Comparison of ENCODE assay signal across 11 cellular contexts in the genomic region with DNA sequence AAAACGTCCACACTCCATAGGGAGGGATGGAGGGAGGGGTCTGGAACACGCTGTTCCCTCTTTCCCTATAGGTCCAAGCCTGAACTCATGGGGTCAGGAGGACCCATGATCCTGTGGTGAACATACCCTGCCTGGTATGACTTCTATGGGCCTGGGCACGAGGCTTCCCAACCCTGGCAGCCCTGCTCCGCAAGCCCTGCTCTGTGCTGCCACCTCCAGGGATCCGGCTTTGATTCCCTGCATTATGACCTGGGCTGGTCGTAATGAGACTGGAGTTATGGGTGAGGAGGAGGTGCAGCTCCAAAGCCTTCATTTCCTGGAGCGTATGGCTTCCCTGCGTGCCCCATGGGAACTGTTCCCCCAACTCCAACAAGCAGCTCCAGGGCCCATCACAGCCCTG. TPM values are rescaled to one million over a fixed set of nuclear protein-coding genes. Genes with fewer than 3 reads are reported as not detected.
DNase-seq lines count a peak whose midpoint lies in the region; ATAC-seq and TF ChIP-seq lines count a peak whose summit lies in the region.
"Had no signal": no experiment of that assay in that cellular context is flagged by ENCODE, and none has a peak within 500 bp of the region (broad histone marks: within the 10 kb centered on the region; RNA-seq: fewer than 3 reads in every experiment).

No MANE protein-coding gene starts in this region.

- H3K27me3 ChIP-seq in effector memory CD4-positive, alpha-beta T cell (replicated peaks; ENCODE audit: control insufficient read depth, insufficient read depth, low read length, poor library complexity, severe bottlenecking), result peaks cover 11% of the 10 kb centered on the region

- no peaks in the 10 kb centered on the region for H3K4me1 ChIP-seq in effector memory CD4-positive, alpha-beta T cell (ENCODE audit: control insufficient read depth, insufficient read depth, low read length, poor library complexity, severe bottlenecking)

- no peaks in the 10 kb centered on the region for H3K9me3 ChIP-seq in effector memory CD4-positive, alpha-beta T cell (ENCODE audit: control insufficient read depth, low read length)

- H3K36me3 ChIP-seq in effector memory CD4-positive, alpha-beta T cell (ENCODE audit: control insufficient read depth, insufficient read depth, low read length), result no peaks in the 10 kb centered on the region

- intact Hi-C loops in sciatic nerve (cut with DNase I), result no loop called here

- peak; percentile 36 for TF ChIP-seq CTCF in epithelial cell of proximal tubule (conservative IDR thresholded peaks at IDR 0.05; ENCODE audit: low read depth, low read length)

- no peak overlapping the region for H3K4me3 ChIP-seq in epithelial cell of proximal tubule (ENCODE audit: low read depth, low read length)
- no peak overlapping the region for H3K4me3 ChIP-seq in effector memory CD4-positive, alpha-beta T cell (ENCODE audit: insufficient read depth, low read depth, low read length, poor library complexity, severe bottlenecking)
- H3K4me3 ChIP-seq: coronary artery had no signal

- ATAC-seq in sciatic nerve (peak; percentile 62), GM19328 (IDR thresholded peaks at IDR 0.05; ENCODE audit: unreplicated experiment) (no peak)
- ATAC-seq: activated CD4-positive, alpha-beta T cell treated with anti-CD3 and anti-CD28 coated beads for 36 hours had no signal

- H3K27ac ChIP-seq in effector memory CD4-positive, alpha-beta T cell (ENCODE audit: insufficient read depth, low read length, poor library complexity, severe bottlenecking), result no peak overlapping the region
- H3K27ac ChIP-seq: coronary artery had no signal

- DNase-seq in NCI-H1092 (lab: John Stamatoyannopoulos, UW) (peak; percentile 14), NCI-H1092 treated with DMSO at 0.1 percent for 48 hours (lab: John Stamatoyannopoulos, UW) (no peak), NCI-H526 treated with DMSO at 0.1 percent for 48 hours (lab: John Stamatoyannopoulos, UW) (peak; percentile 31), epithelial cell of proximal tubule (ENCODE audit: low read depth) (no peak), sciatic nerve (ENCODE audit: low spot score) (no peak)
- DNase-seq in effector memory CD4-positive, alpha-beta T cell, result no peak
- DNase-seq in activated CD8-positive, alpha-beta memory T cell treated with anti-CD3 and anti-CD28 coated beads for 24 hours, result no peak
- DNase-seq: activated CD4-positive, alpha-beta T cell treated with anti-CD3 and anti-CD28 coated beads for 36 hours; KBM-7 had no signal

RNA-seq across cellular contexts. Expression of a gene that starts 54.9 kb away (rescaled TPM):
- not detected in 2 replicates for total RNA-seq in epithelial cell of proximal tubule
- 0.40 TPM for total RNA-seq in sciatic nerve
- total RNA-seq: activated CD4-positive, alpha-beta T cell treated with anti-CD3 and anti-CD28 coated beads for 36 hours had no signal

Comparison
In these comparisons a context has a peak if more than half of its experiments do, and no peak if none do; other contexts are left out.
1. DNase-seq: peak in NCI-H1092 (single experiment) and NCI-H526 treated with DMSO at 0.1 percent for 48 hours (single experiment); none in NCI-H1092 treated with DMSO at 0.1 percent for 48 hours (single experiment), epithelial cell of proximal tubule (single experiment), sciatic nerve (single experiment), effector memory CD4-positive, alpha-beta T cell (0 of 3) and activated CD8-positive, alpha-beta memory T cell treated with anti-CD3 and anti-CD28 coated beads for 24 hours (single experiment).